ENCODE assay signal across 19 cellular contexts in genomic region chr6:134161036-134161435, GRCh38.
DNase-seq lines count a peak whose midpoint lies in the region; ATAC-seq and TF ChIP-seq lines count a peak whose summit lies in the region.
"Had no signal": no experiment of that assay in that cellular context is flagged by ENCODE, and none has a peak within 500 bp of the region (broad histone marks: within the 10 kb centered on the region; RNA-seq: fewer than 3 reads in every experiment).

No MANE protein-coding gene starts in this region.

- H3K36me3 ChIP-seq in parathyroid adenoma (ENCODE audit: control insufficient read depth, insufficient read depth, low read length) = no peaks in the 10 kb centered on the region
- H3K36me3 ChIP-seq in prostate gland = no peaks in the 10 kb centered on the region
- H3K36me3 ChIP-seq: lower lobe of right lung, sigmoid colon, thoracic aorta had no signal

- H3K4me2 ChIP-seq in H9 (ENCODE audit: insufficient read depth, insufficient read length, low read length) (peak overlapping the region; percentile 36), parathyroid adenoma (ENCODE audit: low read length) (no peak overlapping the region)

- TF ChIP-seq CTCF in H9 (conservative IDR thresholded peaks at IDR 0.05) = no peak
- TF ChIP-seq CTCF in foreskin keratinocyte (conservative IDR thresholded peaks at IDR 0.05) = no peak
- no peak for TF ChIP-seq CTCF in parathyroid adenoma (IDR thresholded peaks at IDR 0.05)
- TF ChIP-seq CTCF in CD4-positive, alpha-beta T cell (IDR thresholded peaks at IDR 0.05) = no peak
- TF ChIP-seq CTCF in prostate gland (IDR thresholded peaks at IDR 0.05) = no peak

- no peak overlapping the region for H2BK12ac ChIP-seq in H9 (ENCODE audit: insufficient read length, low read depth, low read length)

- no peak for TF ChIP-seq POLR2A in prostate gland (IDR thresholded peaks at IDR 0.05)

- no peak overlapping the region for H3K4me3 ChIP-seq in parathyroid adenoma (ENCODE audit: low read depth, low read length)
- no peak overlapping the region for H3K4me3 ChIP-seq in prostate gland
- H3K4me3 ChIP-seq: lower lobe of right lung, sigmoid colon, thoracic aorta had no signal

- H3K4me1 ChIP-seq in H9 (ENCODE audit: insufficient read depth, low read length) (peaks cover 4% of the 10 kb centered on the region; the same call in 1 of the 2 replicates), foreskin keratinocyte (peaks cover 11% of the 10 kb centered on the region), parathyroid adenoma (peaks cover 10% of the 10 kb centered on the region), prostate gland (replicated peaks) (peaks cover under 1% of the 10 kb centered on the region)
- H3K4me1 ChIP-seq: lower lobe of right lung, sigmoid colon had no signal

- H3K79me1 ChIP-seq in H9 (ENCODE audit: insufficient read depth, low read depth, low read length, poor library complexity, severe bottlenecking) = no peaks in the 10 kb centered on the region

- no peak overlapping the region for H3K18ac ChIP-seq in H9 (ENCODE audit: insufficient read length, low read depth, low read length)

- H2AFZ ChIP-seq in H9 (ENCODE audit: low read length) (no peak overlapping the region), parathyroid adenoma (peak overlapping the region; percentile 65)

- no peak overlapping the region for H2AK5ac ChIP-seq in H9 (ENCODE audit: insufficient read length, low read length)

- no peak overlapping the region for H4K8ac ChIP-seq in H9 (replicated peaks; ENCODE audit: insufficient read length, low read depth, low read length)

- no peaks in the 10 kb centered on the region for H3K27me3 ChIP-seq in H9 (ENCODE audit: insufficient read depth, low read length)
- H3K27me3 ChIP-seq in foreskin keratinocyte = no peaks in the 10 kb centered on the region
- no peaks in the 10 kb centered on the region for H3K27me3 ChIP-seq in parathyroid adenoma (ENCODE audit: control insufficient read depth, insufficient read depth, low read length)
- H3K27me3 ChIP-seq in CD4-positive, alpha-beta T cell (ENCODE audit: control insufficient read depth, insufficient read depth, low read length) = no peaks in the 10 kb centered on the region
- H3K27me3 ChIP-seq in prostate gland (replicated peaks; ENCODE audit: insufficient read depth) = no peaks in the 10 kb centered on the region
- H3K27me3 ChIP-seq: sigmoid colon had no signal

- CTCF ChIA-PET in CD4-positive, alpha-beta T cell (lab: Charles Lee) = interaction anchor here (1.1 to 1.5 kb wide), 2 partner anchors 480 to 779 kb away, joined by 3 to 4 read pairs; no protein-coding TSS in a partner anchor

- no peak overlapping the region for H3K23ac ChIP-seq in H9 (ENCODE audit: insufficient read length, low read depth, low read length)

- H3K36me3 Mint-ChIP-seq in H9 (ENCODE audit: insufficient read depth in 1 of 3, low read depth in 3 of 3) = peaks cover 1 to 7% (median 2%) of the 10 kb centered on the region in 3 experiments; a peak in 6 of 7 replicates
- no peaks in the 10 kb centered on the region for H3K36me3 Mint-ChIP-seq in CD4-positive, alpha-beta T cell (ENCODE audit: low read depth)
- H3K36me3 Mint-ChIP-seq: brain had no signal

- POLR2A ChIA-PET in CD4-positive, alpha-beta T cell (lab: Charles Lee) = no interaction called here

- H3K14ac ChIP-seq in H9 (ENCODE audit: insufficient read depth, low read length) = no peak overlapping the region

- H3K79me2 ChIP-seq in H9 (ENCODE audit: insufficient read depth, low read length) = no peaks in the 10 kb centered on the region
- peaks cover 3% of the 10 kb centered on the region for H3K79me2 ChIP-seq in parathyroid adenoma

- no peaks in the 10 kb centered on the region for H3K23me2 ChIP-seq in H9 (ENCODE audit: insufficient read length, low read depth, low read length, poor library complexity, severe bottlenecking)

- DNase-seq in H9 (no peak), RPMI7951 (ENCODE audit: low read depth) (peak; percentile 51), foreskin keratinocyte (peak in 1 of 2 donors; percentile 74), DMS79 treated with DMSO at 0.1 percent for 48 hours (lab: John Stamatoyannopoulos, UW) (no peak), prostate gland (ENCODE audit: low spot score) (no peak)
- DNase-seq in CD4-positive, alpha-beta T cell = no peak
- DNase-seq: activated CD4-positive, alpha-beta T cell treated with anti-CD3 and anti-CD28 coated beads for 4 hours; activated naive CD4-positive, alpha-beta T cell treated with anti-CD3 and anti-CD28 coated beads for 36 hours; DMS 273 treated with DMSO at 0.1 percent for 48 hours; lower lobe of right lung; NCI-H2107; SHP77; sigmoid colon; stimulated activated CD4-positive, alpha-beta T cell treated with anti-CD3 and anti-CD28 coated beads, Interleukin-2, amount 100 ng/mL, for 48 hours had no signal

- H3K9ac ChIP-seq in H9 (ENCODE audit: extremely low read depth, insufficient read length, low read length) = no peak overlapping the region
- no peak overlapping the region for H3K9ac ChIP-seq in parathyroid adenoma

- peak; percentile 70 for ATAC-seq in foreskin keratinocyte
- ATAC-seq in GM21390 (IDR thresholded peaks at IDR 0.05; ENCODE audit: unreplicated experiment) = no peak
- ATAC-seq in CD4-positive, alpha-beta T cell (ENCODE audit: poor library complexity) = no peak
- ATAC-seq: lower lobe of right lung had no signal

- no peak overlapping the region for H2BK15ac ChIP-seq in H9 (ENCODE audit: low read depth, low read length)

- no peak overlapping the region for H3K4ac ChIP-seq in H9 (ENCODE audit: low read depth, low read length)

- no peaks in the 10 kb centered on the region for H4K20me1 ChIP-seq in H9 (ENCODE audit: control insufficient read depth, insufficient read depth, insufficient read length)

- no peak overlapping the region for H2BK5ac ChIP-seq in H9 (ENCODE audit: insufficient read length, low read length)

- no CpG with 5 or more reads among the region's 1 CpG for WGBS in H9 (ENCODE audit: extremely low coverage, insufficient read length, low lambda C conversion rate)
- WGBS in prostate gland = 21% methylated on average over 1 of the region's 1 CpG

- intact Hi-C loops in CD4-positive, alpha-beta T cell (cut with DNase I, micrococcal nuclease) = no loop called here
- intact Hi-C loops in prostate gland (cut with DNase I) = no loop called here

- H3K27me3 Mint-ChIP-seq in H9 (ENCODE audit: low read depth) = no peaks in the 10 kb centered on the region
- no peaks in the 10 kb centered on the region for H3K27me3 Mint-ChIP-seq in CD4-positive, alpha-beta T cell

- H3K4me1 Mint-ChIP-seq in H9 = peaks cover 17% of the 10 kb centered on the region in 2 experiments
- H3K4me1 Mint-ChIP-seq in CD4-positive, alpha-beta T cell (ENCODE audit: low read depth) = no peaks in the 10 kb centered on the region
- H3K4me1 Mint-ChIP-seq: brain had no signal

- no peak overlapping the region for H2BK20ac ChIP-seq in H9 (ENCODE audit: low read depth, low read length, poor library complexity, severe bottlenecking)

- no peak overlapping the region for H4K91ac ChIP-seq in H9 (ENCODE audit: insufficient read length, low read depth, low read length)

- H3K9me3 ChIP-seq in H9 (ENCODE audit: control insufficient read depth, low read depth, low read length) = no peaks in the 10 kb centered on the region
- no peaks in the 10 kb centered on the region for H3K9me3 ChIP-seq in parathyroid adenoma (ENCODE audit: control insufficient read depth, low read length)
- H3K9me3 ChIP-seq in CD4-positive, alpha-beta T cell (ENCODE audit: control insufficient read depth, low read length) = no peaks in the 10 kb centered on the region
- H3K9me3 ChIP-seq in prostate gland = no peaks in the 10 kb centered on the region
- H3K9me3 ChIP-seq: lower lobe of right lung, sigmoid colon, thoracic aorta had no signal

- no peak overlapping the region for H3T11ph ChIP-seq in H9 (ENCODE audit: low read length)

- 0 out of 5 replicates have a peak overlapping the region, but pooled peaks of 1 of the 2 experiments have one; percentile 0 for H3K4me3 Mint-ChIP-seq in H9
- no peak overlapping the region for H3K4me3 Mint-ChIP-seq in CD4-positive, alpha-beta T cell
- H3K4me3 Mint-ChIP-seq: activated naive CD4-positive, alpha-beta T cell treated with anti-CD3 and anti-CD28 coated beads for 36 hours; brain; T-helper 2 cell treated with Interferon-gamma antibody and Interleukin-4, amounts not matched to agents 5 μg/mL and 100 μg/mL, for 36 hours had no signal

- no peak overlapping the region for H4K5ac ChIP-seq in H9 (ENCODE audit: insufficient read length, low read depth, low read length)

- no peak overlapping the region for H2BK120ac ChIP-seq in H9 (ENCODE audit: low read depth, low read length, poor library complexity, severe bottlenecking)

- H3K9me3 Mint-ChIP-seq in H9 = peaks cover 5 to 8% of the 10 kb centered on the region in 2 experiments; a peak in 3 of 5 replicates
- no peaks in the 10 kb centered on the region for H3K9me3 Mint-ChIP-seq in CD4-positive, alpha-beta T cell
- H3K9me3 Mint-ChIP-seq: activated naive CD4-positive, alpha-beta T cell treated with anti-CD3 and anti-CD28 coated beads for 36 hours; T-helper 2 cell treated with Interferon-gamma antibody and Interleukin-4, amounts not matched to agents 5 μg/mL and 100 μg/mL, for 36 hours had no signal

- H3K56ac ChIP-seq in H9 (ENCODE audit: insufficient read length, low read depth, low read length) = no peak overlapping the region

- H3K27ac ChIP-seq in H9 (ENCODE audit: insufficient read length, low read depth, low read length) = peak overlapping the region; percentile 72
- peak overlapping the region; percentile 45 for H3K27ac ChIP-seq in foreskin keratinocyte
- peak overlapping the region; percentile 74 for H3K27ac ChIP-seq in parathyroid adenoma
- no peak overlapping the region for H3K27ac ChIP-seq in CD4-positive, alpha-beta T cell (ENCODE audit: low read depth, low read length)
- H3K27ac ChIP-seq in prostate gland = no peak overlapping the region
- H3K27ac ChIP-seq: lower lobe of right lung, sigmoid colon, thoracic aorta had no signal

- peak overlapping the region; percentile 7 to 94 (median 82); a peak in 5 of 7 replicates for H3K27ac Mint-ChIP-seq in H9
- H3K27ac Mint-ChIP-seq in CD4-positive, alpha-beta T cell = no peak overlapping the region
- H3K27ac Mint-ChIP-seq: activated naive CD4-positive, alpha-beta T cell treated with anti-CD3 and anti-CD28 coated beads for 36 hours; brain; T-helper 2 cell treated with Interferon-gamma antibody and Interleukin-4, amounts not matched to agents 5 μg/mL and 100 μg/mL, for 36 hours had no signal

Comparison
In these comparisons a context has a peak if more than half of its experiments do, and no peak if none do; other contexts are left out.
1. H3K27ac ChIP-seq: peak in H9 (single experiment), foreskin keratinocyte (single experiment) and parathyroid adenoma (single experiment); none in CD4-positive, alpha-beta T cell (single experiment) and prostate gland (0 of 2).